In the genomic region with DNA sequence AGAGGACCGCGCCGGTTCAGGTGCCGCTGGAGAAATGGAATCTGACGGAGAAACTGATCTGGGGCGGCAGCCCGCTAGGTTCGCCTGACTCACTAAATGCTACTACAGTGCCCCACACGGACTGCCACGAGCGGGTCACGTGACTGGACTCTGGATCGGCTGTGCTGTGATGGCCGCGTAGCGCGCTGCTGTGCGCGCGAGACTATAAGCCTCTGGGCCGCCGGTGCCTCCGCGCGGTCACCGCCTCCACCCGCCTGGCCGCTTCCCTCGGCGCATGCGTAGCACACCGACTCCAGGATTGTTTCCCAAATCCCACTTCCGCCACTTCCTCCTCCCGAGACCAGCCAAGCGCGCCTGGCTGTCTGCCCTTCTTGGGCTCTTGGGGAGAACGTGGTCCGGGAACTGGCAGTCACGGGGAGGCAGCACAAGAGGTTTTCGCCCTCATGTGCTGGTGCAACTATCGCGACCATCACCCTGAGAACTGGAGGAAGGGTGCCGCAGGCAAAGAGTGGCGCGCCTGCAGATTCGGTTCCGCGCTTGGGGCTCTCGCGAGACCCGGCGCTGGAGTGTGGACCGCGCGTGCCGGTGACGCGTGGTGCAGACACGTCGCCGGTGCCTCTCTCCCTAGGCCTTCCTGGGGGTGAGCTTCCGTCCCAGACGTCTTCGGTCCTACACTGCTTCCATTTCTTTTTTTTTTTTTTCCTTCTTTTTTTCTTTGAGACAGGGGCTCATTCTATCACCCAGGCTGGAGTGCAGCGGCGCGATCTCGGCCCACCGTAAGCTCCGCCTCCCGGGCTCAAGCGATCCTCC, we compare ENCODE assay signal across 1 cellular context.
TF ChIP-seq lines count a peak whose summit lies in the region.

No MANE protein-coding gene starts in this region.

TF ChIP-seq in HepG2, 621 proteins besides CTCF, POLR2A, EP300 and RAD21 (continued from another document and continues in another):
- TF ChIP-seq, protein P1, sequence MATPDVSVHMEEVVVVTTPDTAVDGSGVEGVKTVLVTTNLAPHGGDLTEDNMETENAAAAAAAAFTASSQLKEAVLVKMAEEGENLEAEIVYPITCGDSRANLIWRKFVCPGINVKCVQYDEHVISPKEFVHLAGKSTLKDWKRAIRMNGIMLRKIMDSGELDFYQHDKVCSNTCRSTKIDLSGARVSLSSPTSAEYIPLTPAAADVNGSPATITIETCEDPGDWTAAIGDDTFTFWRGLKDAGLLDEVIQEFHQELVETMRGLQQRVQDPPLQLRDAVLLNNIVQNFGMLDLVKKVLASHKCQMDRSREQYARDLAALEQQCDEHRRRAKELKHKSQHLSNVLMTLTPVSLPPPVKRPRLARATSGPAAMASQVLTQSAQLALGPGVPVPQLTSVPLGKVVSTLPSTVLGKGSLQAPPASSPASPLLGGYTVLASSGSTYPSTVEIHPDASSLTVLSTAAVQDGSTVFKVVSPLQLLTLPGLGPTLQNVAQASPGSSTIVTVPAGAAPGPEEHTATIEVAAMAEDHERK (CRISPR knock-in tag; IDR thresholded peaks at IDR 0.05; ENCODE audit: low read depth): 0 out of 2 replicates have a peak, but pooled peaks have one; percentile 29
- TF ChIP-seq CC2D1A (CRISPR knock-in tag; IDR thresholded peaks at IDR 0.05): no peak
- TF ChIP-seq, protein P2, sequence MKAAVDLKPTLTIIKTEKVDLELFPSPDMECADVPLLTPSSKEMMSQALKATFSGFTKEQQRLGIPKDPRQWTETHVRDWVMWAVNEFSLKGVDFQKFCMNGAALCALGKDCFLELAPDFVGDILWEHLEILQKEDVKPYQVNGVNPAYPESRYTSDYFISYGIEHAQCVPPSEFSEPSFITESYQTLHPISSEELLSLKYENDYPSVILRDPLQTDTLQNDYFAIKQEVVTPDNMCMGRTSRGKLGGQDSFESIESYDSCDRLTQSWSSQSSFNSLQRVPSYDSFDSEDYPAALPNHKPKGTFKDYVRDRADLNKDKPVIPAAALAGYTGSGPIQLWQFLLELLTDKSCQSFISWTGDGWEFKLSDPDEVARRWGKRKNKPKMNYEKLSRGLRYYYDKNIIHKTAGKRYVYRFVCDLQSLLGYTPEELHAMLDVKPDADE (CRISPR knock-in tag; IDR thresholded peaks at IDR 0.05): no peak
- TF ChIP-seq, protein P3, sequence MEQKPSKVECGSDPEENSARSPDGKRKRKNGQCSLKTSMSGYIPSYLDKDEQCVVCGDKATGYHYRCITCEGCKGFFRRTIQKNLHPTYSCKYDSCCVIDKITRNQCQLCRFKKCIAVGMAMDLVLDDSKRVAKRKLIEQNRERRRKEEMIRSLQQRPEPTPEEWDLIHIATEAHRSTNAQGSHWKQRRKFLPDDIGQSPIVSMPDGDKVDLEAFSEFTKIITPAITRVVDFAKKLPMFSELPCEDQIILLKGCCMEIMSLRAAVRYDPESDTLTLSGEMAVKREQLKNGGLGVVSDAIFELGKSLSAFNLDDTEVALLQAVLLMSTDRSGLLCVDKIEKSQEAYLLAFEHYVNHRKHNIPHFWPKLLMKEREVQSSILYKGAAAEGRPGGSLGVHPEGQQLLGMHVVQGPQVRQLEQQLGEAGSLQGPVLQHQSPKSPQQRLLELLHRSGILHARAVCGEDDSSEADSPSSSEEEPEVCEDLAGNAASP (CRISPR knock-in tag; IDR thresholded peaks at IDR 0.05; ENCODE audit: borderline replicate concordance): no peak
- TF ChIP-seq GTF3A (CRISPR knock-in tag; conservative IDR thresholded peaks at IDR 0.05): no peak
- no peak for TF ChIP-seq NFRKB (IDR thresholded peaks at IDR 0.05)
- peak; percentile 95 for TF ChIP-seq ZMYM4 (CRISPR knock-in tag; IDR thresholded peaks at IDR 0.05)
- TF ChIP-seq, protein P4, sequence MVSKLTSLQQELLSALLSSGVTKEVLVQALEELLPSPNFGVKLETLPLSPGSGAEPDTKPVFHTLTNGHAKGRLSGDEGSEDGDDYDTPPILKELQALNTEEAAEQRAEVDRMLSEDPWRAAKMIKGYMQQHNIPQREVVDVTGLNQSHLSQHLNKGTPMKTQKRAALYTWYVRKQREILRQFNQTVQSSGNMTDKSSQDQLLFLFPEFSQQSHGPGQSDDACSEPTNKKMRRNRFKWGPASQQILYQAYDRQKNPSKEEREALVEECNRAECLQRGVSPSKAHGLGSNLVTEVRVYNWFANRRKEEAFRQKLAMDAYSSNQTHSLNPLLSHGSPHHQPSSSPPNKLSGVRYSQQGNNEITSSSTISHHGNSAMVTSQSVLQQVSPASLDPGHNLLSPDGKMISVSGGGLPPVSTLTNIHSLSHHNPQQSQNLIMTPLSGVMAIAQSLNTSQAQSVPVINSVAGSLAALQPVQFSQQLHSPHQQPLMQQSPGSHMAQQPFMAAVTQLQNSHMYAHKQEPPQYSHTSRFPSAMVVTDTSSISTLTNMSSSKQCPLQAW (CRISPR knock-in tag; IDR thresholded peaks at IDR 0.05): peak; percentile 90
- peak; percentile 90 for TF ChIP-seq TAF1 (CRISPR knock-in tag; IDR thresholded peaks at IDR 0.05)
- TF ChIP-seq ZNF225 (CRISPR knock-in tag; IDR thresholded peaks at IDR 0.05): peak; percentile 77
- no peak for TF ChIP-seq MATR3 (CRISPR knock-in tag; IDR thresholded peaks at IDR 0.05)
- TF ChIP-seq, protein P5, sequence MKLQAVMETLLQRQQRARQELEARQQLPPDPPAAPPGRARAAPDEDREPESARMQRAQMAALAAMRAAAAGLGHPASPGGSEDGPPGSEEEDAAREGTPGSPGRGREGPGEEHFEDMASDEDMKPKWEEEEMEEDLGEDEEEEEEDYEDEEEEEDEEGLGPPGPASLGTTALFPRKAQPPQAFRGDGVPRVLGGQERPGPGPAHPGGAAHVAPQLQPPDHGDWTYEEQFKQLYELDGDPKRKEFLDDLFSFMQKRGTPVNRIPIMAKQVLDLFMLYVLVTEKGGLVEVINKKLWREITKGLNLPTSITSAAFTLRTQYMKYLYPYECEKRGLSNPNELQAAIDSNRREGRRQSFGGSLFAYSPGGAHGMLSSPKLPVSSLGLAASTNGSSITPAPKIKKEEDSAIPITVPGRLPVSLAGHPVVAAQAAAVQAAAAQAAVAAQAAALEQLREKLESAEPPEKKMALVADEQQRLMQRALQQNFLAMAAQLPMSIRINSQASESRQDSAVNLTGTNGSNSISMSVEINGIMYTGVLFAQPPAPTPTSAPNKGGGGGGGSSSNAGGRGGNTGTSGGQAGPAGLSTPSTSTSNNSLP (IDR thresholded peaks at IDR 0.05; ENCODE audit: low read depth, low read length): no peak
- peak; percentile 73; the same call in 1 of the 2 replicates for TF ChIP-seq ZNF619 (CRISPR knock-in tag; IDR thresholded peaks at IDR 0.05)
- no peak for TF ChIP-seq PLRG1 (conservative IDR thresholded peaks at IDR 0.05)
- TF ChIP-seq SAFB2 (CRISPR knock-in tag; IDR thresholded peaks at IDR 0.05; ENCODE audit: borderline replicate concordance, low read depth): peak; percentile 79; the same call in 1 of the 2 replicates
- no peak for TF ChIP-seq ZNF557 (CRISPR knock-in tag; IDR thresholded peaks at IDR 0.05)
- TF ChIP-seq TBP (CRISPR knock-in tag; IDR thresholded peaks at IDR 0.05): no peak
- TF ChIP-seq, protein P6, sequence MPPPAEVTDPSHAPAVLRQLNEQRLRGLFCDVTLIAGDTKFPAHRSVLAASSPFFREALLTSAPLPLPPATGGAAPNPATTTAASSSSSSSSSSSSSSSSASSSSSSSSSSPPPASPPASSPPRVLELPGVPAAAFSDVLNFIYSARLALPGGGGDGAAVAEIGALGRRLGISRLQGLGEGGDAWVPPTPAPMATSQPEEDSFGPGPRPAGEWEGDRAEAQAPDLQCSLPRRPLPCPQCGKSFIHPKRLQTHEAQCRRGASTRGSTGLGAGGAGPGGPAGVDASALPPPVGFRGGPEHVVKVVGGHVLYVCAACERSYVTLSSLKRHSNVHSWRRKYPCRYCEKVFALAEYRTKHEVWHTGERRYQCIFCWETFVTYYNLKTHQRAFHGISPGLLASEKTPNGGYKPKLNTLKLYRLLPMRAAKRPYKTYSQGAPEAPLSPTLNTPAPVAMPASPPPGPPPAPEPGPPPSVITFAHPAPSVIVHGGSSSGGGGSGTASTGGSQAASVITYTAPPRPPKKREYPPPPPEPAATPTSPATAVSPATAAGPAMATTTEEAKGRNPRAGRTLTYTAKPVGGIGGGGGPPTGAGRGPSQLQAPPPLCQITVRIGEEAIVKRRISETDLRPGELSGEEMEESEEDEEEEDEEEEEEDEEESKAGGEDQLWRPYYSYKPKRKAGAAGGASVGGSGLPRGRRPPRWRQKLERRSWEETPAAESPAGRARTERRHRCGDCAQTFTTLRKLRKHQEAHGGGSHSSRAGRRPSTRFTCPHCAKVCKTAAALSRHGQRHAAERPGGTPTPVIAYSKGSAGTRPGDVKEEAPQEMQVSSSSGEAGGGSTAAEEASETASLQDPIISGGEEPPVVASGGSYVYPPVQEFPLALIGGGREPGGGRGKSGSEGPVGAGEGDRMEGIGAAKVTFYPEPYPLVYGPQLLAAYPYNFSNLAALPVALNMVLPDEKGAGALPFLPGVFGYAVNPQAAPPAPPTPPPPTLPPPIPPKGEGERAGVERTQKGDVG (CRISPR knock-in tag; IDR thresholded peaks at IDR 0.05; ENCODE audit: borderline replicate concordance): peak; percentile 84; the same call in 1 of the 2 replicates
- TF ChIP-seq PRMT3 (CRISPR knock-in tag; IDR thresholded peaks at IDR 0.05; ENCODE audit: borderline replicate concordance, low read depth): no peak
- TF ChIP-seq, protein P7, sequence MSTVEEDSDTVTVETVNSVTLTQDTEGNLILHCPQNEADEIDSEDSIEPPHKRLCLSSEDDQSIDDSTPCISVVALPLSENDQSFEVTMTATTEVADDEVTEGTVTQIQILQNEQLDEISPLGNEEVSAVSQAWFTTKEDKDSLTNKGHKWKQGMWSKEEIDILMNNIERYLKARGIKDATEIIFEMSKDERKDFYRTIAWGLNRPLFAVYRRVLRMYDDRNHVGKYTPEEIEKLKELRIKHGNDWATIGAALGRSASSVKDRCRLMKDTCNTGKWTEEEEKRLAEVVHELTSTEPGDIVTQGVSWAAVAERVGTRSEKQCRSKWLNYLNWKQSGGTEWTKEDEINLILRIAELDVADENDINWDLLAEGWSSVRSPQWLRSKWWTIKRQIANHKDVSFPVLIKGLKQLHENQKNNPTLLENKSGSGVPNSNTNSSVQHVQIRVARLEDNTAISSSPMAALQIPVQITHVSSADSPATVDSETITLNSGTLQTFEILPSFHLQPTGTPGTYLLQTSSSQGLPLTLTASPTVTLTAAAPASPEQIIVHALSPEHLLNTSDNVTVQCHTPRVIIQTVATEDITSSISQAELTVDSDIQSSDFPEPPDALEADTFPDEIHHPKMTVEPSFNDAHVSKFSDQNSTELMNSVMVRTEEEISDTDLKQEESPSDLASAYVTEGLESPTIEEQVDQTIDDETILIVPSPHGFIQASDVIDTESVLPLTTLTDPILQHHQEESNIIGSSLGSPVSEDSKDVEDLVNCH (CRISPR knock-in tag; IDR thresholded peaks at IDR 0.05): no peak
- TF ChIP-seq, protein P8, sequence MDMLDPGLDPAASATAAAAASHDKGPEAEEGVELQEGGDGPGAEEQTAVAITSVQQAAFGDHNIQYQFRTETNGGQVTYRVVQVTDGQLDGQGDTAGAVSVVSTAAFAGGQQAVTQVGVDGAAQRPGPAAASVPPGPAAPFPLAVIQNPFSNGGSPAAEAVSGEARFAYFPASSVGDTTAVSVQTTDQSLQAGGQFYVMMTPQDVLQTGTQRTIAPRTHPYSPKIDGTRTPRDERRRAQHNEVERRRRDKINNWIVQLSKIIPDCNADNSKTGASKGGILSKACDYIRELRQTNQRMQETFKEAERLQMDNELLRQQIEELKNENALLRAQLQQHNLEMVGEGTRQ (IDR thresholded peaks at IDR 0.05; ENCODE audit: low read depth, low read length): peak; percentile 98
- TF ChIP-seq, protein P8 (CRISPR knock-in tag; IDR thresholded peaks at IDR 0.05; ENCODE audit: borderline replicate concordance): peak; percentile 94; the same call in 1 of the 2 replicates
- TF ChIP-seq ZNF451 (CRISPR knock-in tag; IDR thresholded peaks at IDR 0.05): peak; percentile 95
- TF ChIP-seq SALL2 (CRISPR knock-in tag; IDR thresholded peaks at IDR 0.05): peak; percentile 76
- TF ChIP-seq DPF2 (CRISPR knock-in tag; IDR thresholded peaks at IDR 0.05; ENCODE audit: borderline replicate concordance, low read depth): no peak
- TF ChIP-seq TMF1 (CRISPR knock-in tag; IDR thresholded peaks at IDR 0.05; ENCODE audit: low read depth): peak; percentile 52; the same call in 1 of the 2 replicates
- no peak for TF ChIP-seq SSRP1 (CRISPR knock-in tag; IDR thresholded peaks at IDR 0.05)
- no peak for TF ChIP-seq HOXA7 (CRISPR knock-in tag; IDR thresholded peaks at IDR 0.05)
- TF ChIP-seq NR2F6 (IDR thresholded peaks at IDR 0.05): no peak
- peak; percentile 60 for TF ChIP-seq NR2F6 (CRISPR knock-in tag; IDR thresholded peaks at IDR 0.05)
- TF ChIP-seq HMGA1 (CRISPR knock-in tag; conservative IDR thresholded peaks at IDR 0.05): no peak
- no peak for TF ChIP-seq FOXA1 (IDR thresholded peaks at IDR 0.05)
- TF ChIP-seq FOXA1 (CRISPR knock-in tag; IDR thresholded peaks at IDR 0.05): no peak; the same call in 1 of the 2 replicates
- TF ChIP-seq ZNF552 (CRISPR knock-in tag; IDR thresholded peaks at IDR 0.05; ENCODE audit: borderline replicate concordance): peak; percentile 55; the same call in 1 of the 2 replicates
- TF ChIP-seq ZNF230 (CRISPR knock-in tag; IDR thresholded peaks at IDR 0.05): no peak; the same call in 1 of the 2 replicates
- peak; percentile 90 for TF ChIP-seq KAT8 (CRISPR knock-in tag; IDR thresholded peaks at IDR 0.05)
- TF ChIP-seq, protein P9, sequence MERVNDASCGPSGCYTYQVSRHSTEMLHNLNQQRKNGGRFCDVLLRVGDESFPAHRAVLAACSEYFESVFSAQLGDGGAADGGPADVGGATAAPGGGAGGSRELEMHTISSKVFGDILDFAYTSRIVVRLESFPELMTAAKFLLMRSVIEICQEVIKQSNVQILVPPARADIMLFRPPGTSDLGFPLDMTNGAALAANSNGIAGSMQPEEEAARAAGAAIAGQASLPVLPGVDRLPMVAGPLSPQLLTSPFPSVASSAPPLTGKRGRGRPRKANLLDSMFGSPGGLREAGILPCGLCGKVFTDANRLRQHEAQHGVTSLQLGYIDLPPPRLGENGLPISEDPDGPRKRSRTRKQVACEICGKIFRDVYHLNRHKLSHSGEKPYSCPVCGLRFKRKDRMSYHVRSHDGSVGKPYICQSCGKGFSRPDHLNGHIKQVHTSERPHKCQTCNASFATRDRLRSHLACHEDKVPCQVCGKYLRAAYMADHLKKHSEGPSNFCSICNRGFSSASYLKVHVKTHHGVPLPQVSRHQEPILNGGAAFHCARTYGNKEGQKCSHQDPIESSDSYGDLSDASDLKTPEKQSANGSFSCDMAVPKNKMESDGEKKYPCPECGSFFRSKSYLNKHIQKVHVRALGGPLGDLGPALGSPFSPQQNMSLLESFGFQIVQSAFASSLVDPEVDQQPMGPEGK (CRISPR knock-in tag; IDR thresholded peaks at IDR 0.05): no peak; the same call in 1 of the 2 replicates
- no peak for TF ChIP-seq TAF15 (IDR thresholded peaks at IDR 0.05; ENCODE audit: low read depth, low read length, poor library complexity, severe bottlenecking)
- TF ChIP-seq CBX5 (CRISPR knock-in tag; IDR thresholded peaks at IDR 0.05; ENCODE audit: borderline replicate concordance): peak; percentile 52; the same call in 1 of the 2 replicates
- no peak for TF ChIP-seq MZF1 (CRISPR knock-in tag; IDR thresholded peaks at IDR 0.05; ENCODE audit: borderline replicate concordance)
